8 cellular contexts compared by ENCODE assay signal in the genomic region with DNA sequence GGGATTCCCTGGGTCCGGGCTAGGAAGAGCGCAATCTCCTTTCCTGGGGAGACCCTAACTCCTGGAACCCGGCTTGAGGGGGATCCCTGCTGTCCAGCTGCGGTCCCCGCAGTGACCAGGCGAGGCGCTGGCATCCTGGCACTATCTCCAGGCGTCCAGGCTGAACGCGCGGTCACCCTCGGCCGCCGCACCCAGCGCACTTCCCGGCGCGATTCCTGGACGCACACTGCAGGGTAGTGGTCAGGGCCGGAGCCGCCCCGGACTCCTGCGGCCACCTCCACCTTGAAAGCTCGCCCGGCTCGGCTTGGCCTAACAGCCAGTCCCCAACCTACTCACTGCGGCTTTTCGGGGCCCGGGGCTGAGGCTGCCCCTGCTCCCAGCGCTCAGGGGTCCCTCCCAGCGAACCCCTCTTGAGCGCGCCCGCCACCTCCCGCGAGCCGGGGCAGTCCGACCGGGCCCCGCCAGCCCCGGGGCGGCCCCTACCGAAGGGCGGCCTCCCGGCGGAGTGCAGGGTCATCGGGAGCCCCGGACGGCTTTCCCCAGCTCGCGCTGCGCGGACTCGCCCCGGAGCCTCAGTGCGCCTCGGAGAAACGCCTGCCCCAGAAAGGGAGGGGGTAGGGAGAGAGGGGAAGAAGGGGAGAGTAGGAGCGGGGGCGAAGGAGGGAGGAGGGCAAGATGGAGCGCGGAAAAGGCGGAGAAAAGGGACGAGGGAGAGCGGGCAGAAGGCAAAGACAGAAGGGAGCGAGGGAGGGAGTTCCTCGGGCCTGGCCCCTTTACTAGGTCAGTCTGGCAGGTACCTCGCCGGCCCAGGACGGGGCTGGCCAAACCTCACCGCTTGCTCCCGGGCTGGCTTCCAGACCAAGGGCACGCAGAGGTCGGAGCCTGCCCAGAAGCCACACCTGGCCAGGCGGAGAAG. TPM values are rescaled to one million over a fixed set of nuclear protein-coding genes. Genes with fewer than 3 reads are reported as not detected.
A peak's percentile ranks its signal among the peaks of the same experiment; 100 is the strongest.
DNase-seq lines count a peak whose midpoint lies in the region; ATAC-seq, FAIRE-seq and TF ChIP-seq lines count a peak whose summit lies in the region.

No MANE protein-coding gene starts in this region.

- WGBS in HepG2 (ENCODE audit: low lambda C conversion rate), result 3% methylated on average over 29 of the region's 75 CpGs

- H3K27me3 ChIP-seq in MG63 (no peaks in the 10 kb centered on the region), colonic mucosa (no peaks in the 10 kb centered on the region), HepG2 (ENCODE audit: control insufficient read depth in 1 of 2, insufficient read depth in 2 of 2, low read length in 2 of 2) (no peaks in the 10 kb centered on the region)

- H3K27ac ChIP-seq in colonic mucosa (peak overlapping the region; percentile 60), HepG2 (ENCODE audit: extremely low read length, insufficient read depth, low read length) (peak overlapping the region; percentile 81)

- H3K4me2 ChIP-seq in HepG2 (ENCODE audit: low read depth, low read length), result peak overlapping the region; percentile 79

- CTCF ChIA-PET in HepG2 (lab: Yijun Ruan, JAX; ENCODE audit: low intra/inter-chr PET ratio, low total read pairs), result interaction anchor here (0.9 to 5.7 kb wide), 4 partner anchors 16 to 131 kb away, joined by 3 to 51 read pairs (median 4); no protein-coding TSS in a partner anchor

- H3K4me3 ChIP-seq in MG63 (peak overlapping the region; percentile 51), colonic mucosa (peak overlapping the region; percentile 67), HepG2 (replicated peaks in 1 of 3; ENCODE audit: insufficient read depth in 1 of 3, low read depth in 2 of 3, low read length in 3 of 3) (peak overlapping the region; percentile 62 to 78 (median 72))

- ATAC-seq in GM19463 (IDR thresholded peaks at IDR 0.05; ENCODE audit: unreplicated experiment) (peak; percentile 63), HepG2 (peak; percentile 94)

- intact Hi-C loops in colonic mucosa (cut with DNase I) (loop anchor here (5.0 kb wide), 1 partner anchor 123 kb away; no protein-coding TSS in a partner anchor), HepG2 (cut with micrococcal nuclease; ENCODE audit: unreplicated experiment) (loop anchor here (1.0 to 2.0 kb wide), 4 partner anchors 17 to 124 kb away; no protein-coding TSS in a partner anchor)

- peak; percentile 61 to 66; a peak in 3 of 4 replicates for TF ChIP-seq POLR2A in HepG2 (IDR thresholded peaks at IDR 0.05; ENCODE audit: insufficient read depth in 1 of 2, low read depth in 2 of 2, low read length in 2 of 2)

- POLR2A ChIA-PET in HepG2 (lab: Yijun Ruan, JAX), result interaction anchor here (1.0 to 6.9 kb wide), 11 partner anchors 10 to 124 kb away, joined by 3 to 102 read pairs (median 9); no protein-coding TSS in a partner anchor

- no peak for TF ChIP-seq EP300 in HepG2 (IDR thresholded peaks at IDR 0.05; ENCODE audit: low read depth in 2 of 2, low read length in 2 of 2)
- TF ChIP-seq EP300 in HepG2 (CRISPR knock-in tag; IDR thresholded peaks at IDR 0.05; ENCODE audit: borderline replicate concordance), result no peak

- H2AFZ ChIP-seq in HepG2 (ENCODE audit: low read length), result no peak overlapping the region

- H3K9me3 ChIP-seq in MG63 (no peaks in the 10 kb centered on the region), colonic mucosa (no peaks in the 10 kb centered on the region), HepG2 (ENCODE audit: low read length) (no peaks in the 10 kb centered on the region)

- H4K20me1 ChIP-seq in HepG2 (ENCODE audit: insufficient read depth, low read length), result no peaks in the 10 kb centered on the region

- H3K4me1 ChIP-seq in colonic mucosa (peaks cover 5% of the 10 kb centered on the region), HepG2 (ENCODE audit: insufficient read depth, low read length) (peaks cover 68% of the 10 kb centered on the region)

- no peak for FAIRE-seq in HepG2 (lab: Jason Lieb, UNC)

- TF ChIP-seq CTCF in colonic mucosa (IDR thresholded peaks at IDR 0.05) (peak; percentile 59), HepG2 (CRISPR knock-in tag; IDR thresholded peaks at IDR 0.05) (peak; percentile 80)

- no peaks in the 10 kb centered on the region for H3K36me3 ChIP-seq in MG63
- no peaks in the 10 kb centered on the region for H3K36me3 ChIP-seq in colonic mucosa
- no peaks in the 10 kb centered on the region for H3K36me3 ChIP-seq in HepG2 (replicated peaks in 1 of 2; ENCODE audit: control insufficient read depth in 1 of 2, insufficient read depth in 2 of 2, low read length in 2 of 2)

- TF ChIP-seq RAD21 in HepG2 (CRISPR knock-in tag; IDR thresholded peaks at IDR 0.05), result peak; percentile 92

- H3K79me2 ChIP-seq in HepG2 (ENCODE audit: insufficient read depth, low read length), result peaks cover 16% of the 10 kb centered on the region

- no TSS peak for BruUV-seq in HepG2 (replicated peaks; lab: Mats Ljungman, UMichigan)

- H3K9ac ChIP-seq in colonic mucosa (ENCODE audit: low read depth in 2 of 2, low read length in 2 of 2) (peak overlapping the region; percentile 84 to 91), HepG2 (ENCODE audit: insufficient read depth, low read depth, low read length) (peak overlapping the region; percentile 93)

- in situ Hi-C loops in HepG2 (cut with HindIII; ENCODE audit: extremely low pct_ligation_motif_present, low pct_unique_long_range_greater_than_20kb), result loop anchor here (5.0 kb wide), 1 partner anchor 58 kb away; no protein-coding TSS in a partner anchor

- DNase-seq in Ammon's horn (ENCODE audit: low spot score) (peak; percentile 69), MG63 (peak; percentile 67), colonic mucosa (peak; percentile 74), HepG2 (ENCODE audit: low spot score) (peak; percentile 46), stromal cell of bone marrow (ENCODE audit: low read depth) (peak; percentile 8), T-helper 9 cell (no peak), NCI-H82 (lab: John Stamatoyannopoulos, UW) (no peak)

TF ChIP-seq in HepG2, 621 proteins besides CTCF, POLR2A, EP300 and RAD21 (continues in another document):
- TF ChIP-seq ZNF343 (CRISPR knock-in tag; IDR thresholded peaks at IDR 0.05), result peak; percentile 93; the same call in 1 of the 2 replicates

RNA-seq across cellular contexts. Expression of a gene that starts 1.0 kb away (rescaled TPM):
- total RNA-seq in MG63 (2014; rRNA removed; shearing (Covaris generic); ENCODE audit: low replicate concordance), result not detected in 2 replicates
- 1 to 10 TPM; 4.5 to 7.9 TPM for total RNA-seq in colonic mucosa
- 4.9 and 7.8 TPM in 2 replicates for total RNA-seq in HepG2 (2016; rRNA removed; fragmentation: Illumina TruSeq; extraction: Trizol)
- total RNA-seq in HepG2 (2016; cell fraction: cytosol; rRNA removed; fragmentation: Illumina TruSeq; extraction: Trizol; ENCODE audit: low read depth), result 2.0 and 2.8 TPM in 2 replicates
- total RNA-seq in HepG2 (2016; cell fraction: insoluble cytoplasmic fraction; rRNA removed; fragmentation: Illumina TruSeq; extraction: Trizol), result 5.5 and 7.3 TPM in 2 replicates
- total RNA-seq in HepG2 (2016; cell fraction: membrane; rRNA removed; fragmentation: Illumina TruSeq; extraction: Trizol), result 3.5 and 4.6 TPM in 2 replicates
- total RNA-seq in HepG2 (2016; cell fraction: nucleus; rRNA removed; fragmentation: Illumina TruSeq; extraction: Trizol), result 10.6 and 11.1 TPM in 2 replicates
- 70.7 and 71.2 TPM in 2 replicates for polyA plus RNA-seq in HepG2 (2011; rRNA removed)
- 32.5 and 33.6 TPM in 2 replicates for polyA plus RNA-seq in HepG2 (2011; cell fraction: cytosol; rRNA removed)
- 175 and 193 TPM in 2 replicates for polyA plus RNA-seq in HepG2 (2011; cell fraction: nucleus; rRNA removed)
- 26.6 and 28.4 TPM in 2 replicates for polyA plus RNA-seq in HepG2 (2012)
- polyA plus RNA-seq in HepG2 (2016; cell fraction: cytosol; fragmentation: Illumina TruSeq; extraction: Trizol; ENCODE audit: low read depth), result 4.2 and 5.4 TPM in 2 replicates
- 13.1 and 13.8 TPM in 2 replicates for polyA plus RNA-seq in HepG2 (2016; cell fraction: insoluble cytoplasmic fraction; fragmentation: Illumina TruSeq; extraction: Trizol; ENCODE audit: low read depth)
- 6.0 and 7.4 TPM in 2 replicates for polyA plus RNA-seq in HepG2 (2016; cell fraction: membrane; fragmentation: Illumina TruSeq; extraction: Trizol; ENCODE audit: low read depth)
- polyA plus RNA-seq in HepG2 (2016; cell fraction: nucleus; fragmentation: Illumina TruSeq; extraction: Trizol; ENCODE audit: insufficient read depth, low read depth), result 47.2 and 50.2 TPM in 2 replicates
- polyA minus RNA-seq in HepG2 (2011; rRNA and poly(A)+ RNA removed; ENCODE audit: low replicate concordance), result 20.8 TPM in 1 of 2 replicates, not detected in the other
- polyA minus RNA-seq in HepG2 (2011; cell fraction: cytosol; rRNA and poly(A)+ RNA removed), result 5.8 and 9.0 TPM in 2 replicates
- 18.3 and 18.5 TPM in 2 replicates for polyA minus RNA-seq in HepG2 (2011; cell fraction: nucleus; rRNA and poly(A)+ RNA removed)

RNA-seq across cellular contexts. Expression of a gene that starts 53.8 kb away (rescaled TPM):
- not detected in 2 replicates for total RNA-seq in MG63 (2014; rRNA removed; shearing (Covaris generic); ENCODE audit: low replicate concordance)
- total RNA-seq in colonic mucosa, result 1 to 10 TPM; 1.3 to 2.2 TPM
- not detected in 2 replicates for total RNA-seq in HepG2 (2016; rRNA removed; fragmentation: Illumina TruSeq; extraction: Trizol)
- not detected in 2 replicates for total RNA-seq in HepG2 (2016; cell fraction: cytosol; rRNA removed; fragmentation: Illumina TruSeq; extraction: Trizol; ENCODE audit: low read depth)
- total RNA-seq in HepG2 (2016; cell fraction: insoluble cytoplasmic fraction; rRNA removed; fragmentation: Illumina TruSeq; extraction: Trizol), result not detected in 2 replicates
- not detected in 2 replicates for total RNA-seq in HepG2 (2016; cell fraction: membrane; rRNA removed; fragmentation: Illumina TruSeq; extraction: Trizol)
- not detected in 2 replicates for total RNA-seq in HepG2 (2016; cell fraction: nucleus; rRNA removed; fragmentation: Illumina TruSeq; extraction: Trizol)
- polyA plus RNA-seq in HepG2 (2011; rRNA removed), result 0.11 and 0.12 TPM in 2 replicates
- 0.05 TPM in 1 of 2 replicates, not detected in the other for polyA plus RNA-seq in HepG2 (2011; cell fraction: cytosol; rRNA removed)
- not detected in 2 replicates for polyA plus RNA-seq in HepG2 (2011; cell fraction: nucleus; rRNA removed)
- polyA plus RNA-seq in HepG2 (2012), result 0.15 TPM in 1 of 2 replicates, not detected in the other
- not detected in 2 replicates for polyA plus RNA-seq in HepG2 (2016; cell fraction: cytosol; fragmentation: Illumina TruSeq; extraction: Trizol; ENCODE audit: low read depth)
- polyA plus RNA-seq in HepG2 (2016; cell fraction: insoluble cytoplasmic fraction; fragmentation: Illumina TruSeq; extraction: Trizol; ENCODE audit: low read depth), result not detected in 2 replicates
- polyA plus RNA-seq in HepG2 (2016; cell fraction: membrane; fragmentation: Illumina TruSeq; extraction: Trizol; ENCODE audit: low read depth), result not detected in 2 replicates
- not detected in 2 replicates for polyA plus RNA-seq in HepG2 (2016; cell fraction: nucleus; fragmentation: Illumina TruSeq; extraction: Trizol; ENCODE audit: insufficient read depth, low read depth)
- polyA minus RNA-seq in HepG2 (2011; rRNA and poly(A)+ RNA removed; ENCODE audit: low replicate concordance), result 0.48 TPM in 1 of 2 replicates, not detected in the other
- polyA minus RNA-seq in HepG2 (2011; cell fraction: cytosol; rRNA and poly(A)+ RNA removed), result not detected in 2 replicates
- polyA minus RNA-seq in HepG2 (2011; cell fraction: nucleus; rRNA and poly(A)+ RNA removed), result 0.39 and 0.50 TPM in 2 replicates

Comparison
In these comparisons a context has a peak if more than half of its experiments do, and no peak if none do; other contexts are left out.
1. DNase-seq: peak in Ammon's horn (single experiment), MG63 (single experiment), colonic mucosa (single experiment), HepG2 (single experiment) and stromal cell of bone marrow (single experiment); none in T-helper 9 cell (single experiment) and NCI-H82 (single experiment).
2. Peak in every context shown above with its lines, with median percentiles within 50 percentile points of each other: H3K4me3 ChIP-seq.